Comparison of ENCODE assay signal across 8 cellular contexts in genomic region chr20:5119435-5120188, GRCh38.
DNase-seq lines count a peak whose midpoint lies in the region; ATAC-seq and TF ChIP-seq lines count a peak whose summit lies in the region.

TSS of gene PCNA (minus strand) at chr20:5119958. CDS start at chr20:5119798, 160 bp downstream.

- DNase-seq in AG09319 (ENCODE audit: extremely low read depth, low read depth) (peak; percentile 91), NCI-H446 treated with DMSO at 0.1 percent for 48 hours (lab: John Stamatoyannopoulos, UW) (peak; percentile 96), cerebellar cortex (ENCODE audit: low spot score) (peak; percentile 98), iris pigment epithelial cell (ENCODE audit: low read depth) (peak; percentile 99)
- DNase-seq in stimulated activated CD4-positive, alpha-beta T cell treated with anti-CD3 and anti-CD28 coated beads, Interleukin-12 subunit alpha, Interleukin-12 subunit beta, amount 100 ng/mL, for 4 hours: peak; percentile 95

- no peak for TF ChIP-seq CTCF in AG09319 (IDR thresholded peaks at IDR 0.05; ENCODE audit: low read depth, low read length)

- ATAC-seq in GM19035 (IDR thresholded peaks at IDR 0.05; ENCODE audit: unreplicated experiment) (peak; percentile 95), HG03354 (IDR thresholded peaks at IDR 0.05; ENCODE audit: poor library complexity, severe bottlenecking, unreplicated experiment) (peak; percentile 93)
- peak; percentile 93 to 95 for ATAC-seq in activated CD4-positive, CD25-positive, alpha-beta regulatory T cell treated with anti-CD3 and anti-CD28 coated beads, Interleukin-2, amount 50 U/mL, for 24 hours

Comparison
In these comparisons a context has a peak if more than half of its experiments do, and no peak if none do; other contexts are left out.
1. Peak in every context shown above with its lines: DNase-seq and ATAC-seq.